In genomic region chr3:44468572-44469520, GRCh38 we compare ENCODE assay signal across 12 cellular contexts. TPM values are rescaled to one million over a fixed set of nuclear protein-coding genes. Genes with fewer than 3 reads are reported as not detected.
A peak's percentile ranks its signal among the peaks of the same experiment; 100 is the strongest.
DNase-seq lines count a peak whose midpoint lies in the region; ATAC-seq, FAIRE-seq and TF ChIP-seq lines count a peak whose summit lies in the region.
"Had no signal": no experiment of that assay in that cellular context is flagged by ENCODE, and none has a peak within 500 bp of the region (broad histone marks: within the 10 kb centered on the region; RNA-seq: fewer than 3 reads in every experiment).

No MANE protein-coding gene starts in this region.

- FAIRE-seq in astrocyte (lab: Jason Lieb, UNC): no peak

- H3K27me3 ChIP-seq in cardiac muscle cell (no peaks in the 10 kb centered on the region), astrocyte (ENCODE audit: insufficient read depth, low read length) (no peaks in the 10 kb centered on the region), heart right ventricle (no peaks in the 10 kb centered on the region), tibial artery (no peaks in the 10 kb centered on the region)
- H3K27me3 ChIP-seq: right atrium auricular region, upper lobe of right lung had no signal

- H3K4me3 ChIP-seq in cardiac muscle cell (no peak overlapping the region), astrocyte (ENCODE audit: insufficient read depth, low read depth, low read length) (peak overlapping the region; percentile 33), heart right ventricle (no peak overlapping the region), tibial artery (no peak overlapping the region)
- H3K4me3 ChIP-seq: right atrium auricular region, upper lobe of right lung had no signal

- DNase-seq in cardiac muscle cell (ENCODE audit: low read depth in 1 of 2, low spot score in 1 of 2): peak in 1 of 2 donors; percentile 39
- no peak for DNase-seq in Right ventricle myocardium inferior (ENCODE audit: missing footprints)
- peak; percentile 55 for DNase-seq in astrocyte (ENCODE audit: low read depth)
- no peak for DNase-seq in left colon
- DNase-seq in type B pancreatic cell (ENCODE audit: extremely low spot score, unreplicated experiment): no peak
- DNase-seq in heart right ventricle: no peak
- DNase-seq in tibial artery: no peak
- DNase-seq: CD4-positive, alpha-beta memory T cell; Right ventricle myocardium superior; upper lobe of right lung had no signal

- H4K20me1 ChIP-seq in astrocyte (ENCODE audit: insufficient read depth, low read length): peaks cover 38% of the 10 kb centered on the region

- peak overlapping the region; percentile 76 for H3K4me2 ChIP-seq in astrocyte (ENCODE audit: low read length)

- intact Hi-C loops in Right ventricle myocardium inferior (cut with DNase I) (no loop called here), left colon (cut with DNase I, micrococcal nuclease) (no loop called here), heart right ventricle (cut with DNase I) (no loop called here), tibial artery (cut with DNase I; ENCODE audit: low total_unique reads) (no loop called here)

- H3K27ac ChIP-seq in cardiac muscle cell: peak overlapping the region; percentile 41
- H3K27ac ChIP-seq in astrocyte (ENCODE audit: low read depth, low read length): peak overlapping the region; percentile 66
- peak overlapping the region in 1 of 10 donors; percentile 12 for H3K27ac ChIP-seq in heart right ventricle
- no peak overlapping the region for H3K27ac ChIP-seq in tibial artery
- H3K27ac ChIP-seq: right atrium auricular region, upper lobe of right lung had no signal

- H3K36me3 Mint-ChIP-seq in astrocyte (ENCODE audit: low read depth, unreplicated experiment): peaks cover 4% of the 10 kb centered on the region
- H3K36me3 Mint-ChIP-seq in type B pancreatic cell: peaks cover 16% of the 10 kb centered on the region

- H3K9ac ChIP-seq in astrocyte (ENCODE audit: low read length): peak overlapping the region; percentile 75

- no peaks in the 10 kb centered on the region for H3K36me3 ChIP-seq in cardiac muscle cell
- H3K36me3 ChIP-seq in astrocyte (ENCODE audit: insufficient read depth, low read length): peaks cover 12% of the 10 kb centered on the region
- H3K36me3 ChIP-seq in heart right ventricle: peaks cover 0 to 60% (median 13%) of the 10 kb centered on the region in 9 donors
- peaks cover 8 to 24% (median 12%) of the 10 kb centered on the region in 3 donors for H3K36me3 ChIP-seq in tibial artery

- H3K9me3 Mint-ChIP-seq in astrocyte (ENCODE audit: unreplicated experiment) (no peaks in the 10 kb centered on the region), type B pancreatic cell (peaks cover 4% of the 10 kb centered on the region)
- H3K9me3 Mint-ChIP-seq: CD4-positive, alpha-beta memory T cell had no signal

- no peak for TF ChIP-seq CTCF in cardiac muscle cell (IDR thresholded peaks at IDR 0.05; ENCODE audit: low read depth, low read length)
- TF ChIP-seq CTCF in astrocyte (IDR thresholded peaks at IDR 0.05; ENCODE audit: insufficient read depth, low read depth, low read length): no peak
- TF ChIP-seq CTCF in type B pancreatic cell (conservative IDR thresholded peaks at IDR 0.05): no peak
- no peak for TF ChIP-seq CTCF in heart right ventricle (IDR thresholded peaks at IDR 0.05)
- no peak for TF ChIP-seq CTCF in tibial artery (IDR thresholded peaks at IDR 0.05)

- no peak overlapping the region for H2AFZ ChIP-seq in astrocyte (ENCODE audit: low read depth, low read length)

- peak overlapping the region; percentile 96 for H3K27ac Mint-ChIP-seq in astrocyte (ENCODE audit: unreplicated experiment)
- peak overlapping the region; percentile 91 for H3K27ac Mint-ChIP-seq in type B pancreatic cell

- H3K4me3 Mint-ChIP-seq in astrocyte (ENCODE audit: unreplicated experiment): peak overlapping the region; percentile 67
- H3K4me3 Mint-ChIP-seq in type B pancreatic cell: peak overlapping the region; percentile 65
- H3K4me3 Mint-ChIP-seq: CD4-positive, alpha-beta memory T cell had no signal

- ATAC-seq in Right ventricle myocardium inferior (no peak), left colon (peak; percentile 30), GM21390 (IDR thresholded peaks at IDR 0.05; ENCODE audit: unreplicated experiment) (no peak), heart right ventricle (no peak)
- ATAC-seq: upper lobe of right lung had no signal

- peaks cover 31% of the 10 kb centered on the region for H3K4me1 Mint-ChIP-seq in astrocyte (ENCODE audit: low read depth, unreplicated experiment)
- H3K4me1 Mint-ChIP-seq in type B pancreatic cell (ENCODE audit: unreplicated experiment): peaks cover 49% of the 10 kb centered on the region

- WGBS in heart right ventricle, 2 donors: 71 to 76% methylated on average over 10 of the region's 10 CpGs

- peaks cover 56% of the 10 kb centered on the region for H3K79me2 ChIP-seq in astrocyte (ENCODE audit: insufficient read depth, low read length)

- H3K4me1 ChIP-seq in cardiac muscle cell (ENCODE audit: low read depth) (peaks cover 31% of the 10 kb centered on the region), astrocyte (ENCODE audit: insufficient read depth, low read length) (peaks cover 9% of the 10 kb centered on the region), heart right ventricle (peaks cover 0 to 27% (median 5%) of the 10 kb centered on the region in 9 donors), tibial artery (peaks cover 0 to 9% (median 1%) of the 10 kb centered on the region in 4 donors)
- H3K4me1 ChIP-seq: upper lobe of right lung had no signal

- H3K27me3 Mint-ChIP-seq in astrocyte (ENCODE audit: low read depth, unreplicated experiment) (no peaks in the 10 kb centered on the region), type B pancreatic cell (no peaks in the 10 kb centered on the region)
- H3K27me3 Mint-ChIP-seq: CD4-positive, alpha-beta memory T cell had no signal

- H3K9me3 ChIP-seq in cardiac muscle cell (ENCODE audit: low read depth): no peaks in the 10 kb centered on the region
- H3K9me3 ChIP-seq in astrocyte (ENCODE audit: insufficient read depth, low read depth, low read length): no peaks in the 10 kb centered on the region
- no peaks in the 10 kb centered on the region for H3K9me3 ChIP-seq in heart right ventricle
- no peaks in the 10 kb centered on the region for H3K9me3 ChIP-seq in tibial artery
- H3K9me3 ChIP-seq: right atrium auricular region, upper lobe of right lung had no signal

RNA-seq across cellular contexts. Expression of gene ZNF445, which starts 8.6 kb away (rescaled TPM):
- total RNA-seq in cardiac muscle cell: 10.5 and 21.0 TPM in 2 replicates
- 11.0 and 23.3 TPM in 2 replicates for polyA plus RNA-seq in cardiac muscle cell
- total RNA-seq in Right ventricle myocardium inferior: 12.7 TPM
- total RNA-seq in astrocyte: 20.9 and 21.3 TPM in 2 replicates
- total RNA-seq in left colon: 10 to 100 TPM; 13.4 to 14.7 TPM
- total RNA-seq in type B pancreatic cell (ENCODE audit: low replicate concordance): 24.8 and 41.5 TPM in 2 replicates
- total RNA-seq in heart right ventricle: 10 to 100 TPM; 11.3 to 18.6 (median 15.7) TPM
- polyA plus RNA-seq in heart right ventricle: 1 to 10 TPM; 1.6 to 5.6 TPM

Comparison
In these comparisons a context has a peak if more than half of its experiments do, and no peak if none do; other contexts are left out.
1. H3K27ac ChIP-seq: peak in cardiac muscle cell (single experiment) and astrocyte (single experiment); none in tibial artery (0 of 2).